ENCODE assay signal across 35 cellular contexts in the genomic region with DNA sequence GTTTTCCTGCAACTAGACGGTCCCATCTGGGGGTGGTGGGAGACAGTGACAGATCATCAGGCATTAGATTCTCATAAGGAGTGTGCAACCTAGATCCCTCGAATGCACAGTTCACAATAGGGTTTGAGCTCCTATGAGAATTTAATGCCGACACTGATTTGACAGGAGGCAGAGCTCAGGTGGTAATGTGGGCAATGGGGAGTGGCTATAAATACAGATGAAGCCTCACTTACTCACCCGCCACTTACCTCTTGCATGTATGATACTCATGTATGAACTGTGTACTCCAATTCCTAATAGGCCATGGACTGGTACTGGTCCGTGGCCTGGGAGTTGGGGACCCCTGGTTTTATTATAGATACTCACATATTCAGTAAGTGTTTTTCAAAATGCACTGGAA.
DNase-seq lines count a peak whose midpoint lies in the region; ATAC-seq and TF ChIP-seq lines count a peak whose summit lies in the region.
"Had no signal": no experiment of that assay in that cellular context is flagged by ENCODE, and none has a peak within 500 bp of the region (broad histone marks: within the 10 kb centered on the region; RNA-seq: fewer than 3 reads in every experiment).

No MANE protein-coding gene starts in this region.

- H3K4me1 Mint-ChIP-seq in activated naive CD8-positive, alpha-beta T cell treated with anti-CD3 and anti-CD28 coated beads, Interleukin-2, amount 50 U/mL, for 24 hours: no peaks in the 10 kb centered on the region
- H3K4me1 Mint-ChIP-seq: B cell; CD14-positive monocyte; CD4-positive, alpha-beta memory T cell; CD4-positive, CD25-positive, alpha-beta regulatory T cell; CD8-positive, alpha-beta memory T cell had no signal

- TF ChIP-seq CTCF in HEK293 (tag by site-specific recombination; IDR thresholded peaks at IDR 0.05) (no peak), WERI-Rb-1 (IDR thresholded peaks at IDR 0.05; ENCODE audit: low read depth, low read length) (no peak), coronary artery (IDR thresholded peaks at IDR 0.05) (no peak)

- POLR2A ChIA-PET in HEK293 (lab: Yijun Ruan, JAX): no interaction called here

- no peak for ATAC-seq in activated naive CD8-positive, alpha-beta T cell treated with anti-CD3 and anti-CD28 coated beads, Interleukin-2, amount 50 U/mL, for 24 hours
- ATAC-seq: A549; CD8-positive, alpha-beta T cell had no signal

- H3K4me1 ChIP-seq in HEK293 (ENCODE audit: control insufficient read depth, insufficient read depth, low read length): no peaks in the 10 kb centered on the region
- H3K4me1 ChIP-seq: A549, BE2C, Caco-2 had no signal

- H3K27ac ChIP-seq in HEK293 (ENCODE audit: extremely low read depth, low read depth, low read length) (no peak overlapping the region), WERI-Rb-1 (peak overlapping the region; percentile 86), coronary artery (no peak overlapping the region)
- H3K27ac ChIP-seq: 22Rv1; A549; BLaER1; BLaER1 treated with 17β-estradiol and CSF1 and Interleukin-3, amounts not matched to agents 10 nM and 100 nM; C4-2B had no signal

- H3K36me3 Mint-ChIP-seq in activated naive CD8-positive, alpha-beta T cell treated with anti-CD3 and anti-CD28 coated beads, Interleukin-2, amount 50 U/mL, for 24 hours (ENCODE audit: low read depth): no peaks in the 10 kb centered on the region
- H3K36me3 Mint-ChIP-seq: CD14-positive monocyte; CD4-positive, alpha-beta memory T cell; CD4-positive, CD25-positive, alpha-beta regulatory T cell; CD8-positive, alpha-beta memory T cell; CD8-positive, alpha-beta T cell had no signal

- no peaks in the 10 kb centered on the region for H3K36me3 ChIP-seq in HEK293 (ENCODE audit: control insufficient read depth in 2 of 2, insufficient read depth in 1 of 2, low read length in 2 of 2)
- H3K36me3 ChIP-seq in WERI-Rb-1: no peaks in the 10 kb centered on the region
- H3K36me3 ChIP-seq: BE2C; BLaER1; BLaER1 treated with 17β-estradiol and CSF1 and Interleukin-3, amounts not matched to agents 10 nM and 100 nM had no signal

- no peaks in the 10 kb centered on the region for H3K9me3 Mint-ChIP-seq in activated naive CD8-positive, alpha-beta T cell treated with anti-CD3 and anti-CD28 coated beads, Interleukin-2, amount 50 U/mL, for 24 hours
- H3K9me3 Mint-ChIP-seq: CD4-positive, alpha-beta T cell; CD4-positive, CD25-positive, alpha-beta regulatory T cell; CD8-positive, alpha-beta memory T cell; CD8-positive, alpha-beta T cell had no signal

- H3K9me3 ChIP-seq in HEK293 (ENCODE audit: control insufficient read depth, insufficient read depth, low read depth, low read length): no peaks in the 10 kb centered on the region
- no peaks in the 10 kb centered on the region for H3K9me3 ChIP-seq in WERI-Rb-1 (ENCODE audit: severe bottlenecking)
- H3K9me3 ChIP-seq: A549; BE2C; BLaER1; BLaER1 treated with 17β-estradiol and CSF1 and Interleukin-3, amounts not matched to agents 10 nM and 100 nM; Caco-2 had no signal

- H3K27ac Mint-ChIP-seq in activated naive CD8-positive, alpha-beta T cell treated with anti-CD3 and anti-CD28 coated beads, Interleukin-2, amount 50 U/mL, for 24 hours: no peak overlapping the region
- H3K27ac Mint-ChIP-seq: B cell; CD14-positive monocyte; CD4-positive, alpha-beta memory T cell; CD4-positive, alpha-beta T cell; CD4-positive, CD25-positive, alpha-beta regulatory T cell; CD8-positive, alpha-beta T cell had no signal

- CTCF ChIA-PET in HEK293 (lab: Yijun Ruan, JAX): no interaction called here

- no peak overlapping the region for H3K4me3 Mint-ChIP-seq in activated naive CD8-positive, alpha-beta T cell treated with anti-CD3 and anti-CD28 coated beads, Interleukin-2, amount 50 U/mL, for 24 hours
- H3K4me3 Mint-ChIP-seq: B cell; CD14-positive monocyte; CD4-positive, alpha-beta memory T cell; CD4-positive, alpha-beta T cell; CD4-positive, CD25-positive, alpha-beta regulatory T cell; CD8-positive, alpha-beta memory T cell; CD8-positive, alpha-beta T cell had no signal

- DNase-seq in NCI-H82 (lab: John Stamatoyannopoulos, UW): peak; percentile 40
- DNase-seq in NCI-H82 treated with DMSO at 0.1 percent for 48 hours (lab: John Stamatoyannopoulos, UW; ENCODE audit: unreplicated experiment): no peak
- DNase-seq in WERI-Rb-1: no peak
- peak; percentile 8 for DNase-seq in coronary artery (ENCODE audit: low spot score)
- DNase-seq in activated naive CD8-positive, alpha-beta T cell treated with anti-CD3 and anti-CD28 coated beads, Interleukin-2, amount 50 U/mL, for 24 hours: no peak
- DNase-seq in RKO (ENCODE audit: low spot score): no peak
- DNase-seq in T-helper 1 cell: no peak
- DNase-seq: 8988T; ACHN; AML-193; BE2C; C1 segment of cervical spinal cord; Caco-2; Calu3; CD4-positive, alpha-beta memory T cell; CD4-positive, alpha-beta T cell; CD4-positive, CD25-positive, alpha-beta regulatory T cell; CD8-positive, alpha-beta memory T cell; CD8-positive, alpha-beta T cell; COR-L47; DMS 273 treated with DMSO at 0.1 percent for 48 hours; DMS153; DMS53; DMS79; DMS79 treated with DMSO at 0.1 percent for 48 hours; DND-41; EL had no signal

- H3K4me3 ChIP-seq in HEK293 (ENCODE audit: low read depth, low read length) (no peak overlapping the region), WERI-Rb-1 (ENCODE audit: low read depth, low read length) (no peak overlapping the region), coronary artery (no peak overlapping the region)
- H3K4me3 ChIP-seq: A549; BLaER1; BLaER1 treated with 17β-estradiol and CSF1 and Interleukin-3, amounts not matched to agents 10 nM and 100 nM had no signal

- H3K27me3 ChIP-seq in WERI-Rb-1 (ENCODE audit: insufficient read depth, low read depth, severe bottlenecking): no peaks in the 10 kb centered on the region
- H3K27me3 ChIP-seq: BE2C; BLaER1; BLaER1 treated with 17β-estradiol and CSF1 and Interleukin-3, amounts not matched to agents 10 nM and 100 nM had no signal

- peaks cover 12% of the 10 kb centered on the region for H3K27me3 Mint-ChIP-seq in activated naive CD8-positive, alpha-beta T cell treated with anti-CD3 and anti-CD28 coated beads, Interleukin-2, amount 50 U/mL, for 24 hours

TF ChIP-seq in HEK293, 187 proteins besides CTCF, POLR2A, EP300 and RAD21:
- TF ChIP-seq ZNF610 (tag by site-specific recombination; IDR thresholded peaks at IDR 0.05; ENCODE audit: borderline replicate concordance): peak; percentile 97
- TF ChIP-seq, protein P1, sequence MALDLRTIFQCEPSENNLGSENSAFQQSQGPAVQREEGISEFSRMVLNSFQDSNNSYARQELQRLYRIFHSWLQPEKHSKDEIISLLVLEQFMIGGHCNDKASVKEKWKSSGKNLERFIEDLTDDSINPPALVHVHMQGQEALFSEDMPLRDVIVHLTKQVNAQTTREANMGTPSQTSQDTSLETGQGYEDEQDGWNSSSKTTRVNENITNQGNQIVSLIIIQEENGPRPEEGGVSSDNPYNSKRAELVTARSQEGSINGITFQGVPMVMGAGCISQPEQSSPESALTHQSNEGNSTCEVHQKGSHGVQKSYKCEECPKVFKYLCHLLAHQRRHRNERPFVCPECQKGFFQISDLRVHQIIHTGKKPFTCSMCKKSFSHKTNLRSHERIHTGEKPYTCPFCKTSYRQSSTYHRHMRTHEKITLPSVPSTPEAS (tag by site-specific recombination; IDR thresholded peaks at IDR 0.05): no peak
TF ChIP-seq in HEK293: peak in this region for 1.

Comparison
In these comparisons a context has a peak if more than half of its experiments do, and no peak if none do; other contexts are left out.
1. DNase-seq: peak in NCI-H82 (single experiment) and coronary artery (single experiment); none in NCI-H82 treated with DMSO at 0.1 percent for 48 hours (single experiment), WERI-Rb-1 (single experiment), activated naive CD8-positive, alpha-beta T cell treated with anti-CD3 and anti-CD28 coated beads, Interleukin-2, amount 50 U/mL, for 24 hours (single experiment), RKO (single experiment) and T-helper 1 cell (0 of 5).